Comparison of ENCODE assay signal across 13 cellular contexts in genomic region chr21:36866419-36866818, GRCh38.
A peak's percentile ranks its signal among the peaks of the same experiment; 100 is the strongest.
DNase-seq lines count a peak whose midpoint lies in the region; ATAC-seq and TF ChIP-seq lines count a peak whose summit lies in the region.
"Had no signal": no experiment of that assay in that cellular context is flagged by ENCODE, and none has a peak within 500 bp of the region (broad histone marks: within the 10 kb centered on the region; RNA-seq: fewer than 3 reads in every experiment).

No MANE protein-coding gene starts in this region.

- no peak overlapping the region for H4K8ac ChIP-seq in H9 (replicated peaks; ENCODE audit: insufficient read length, low read depth, low read length)

- no peak overlapping the region for H3K18ac ChIP-seq in H9 (ENCODE audit: insufficient read length, low read depth, low read length)

- H4K20me1 ChIP-seq in BLaER1 treated with 17β-estradiol and CSF1 and Interleukin-3, amounts not matched to agents 10 nM and 100 nM, result no peaks in the 10 kb centered on the region
- H4K20me1 ChIP-seq in H9 (ENCODE audit: control insufficient read depth, insufficient read depth, insufficient read length), result no peaks in the 10 kb centered on the region
- peaks cover 12% of the 10 kb centered on the region; the same call in 1 of the 2 replicates for H4K20me1 ChIP-seq in Karpas-422 (ENCODE audit: insufficient read depth, low read depth, low read length)
- H4K20me1 ChIP-seq in GM23338 (replicated peaks; ENCODE audit: insufficient read depth), result no peaks in the 10 kb centered on the region

- no peaks in the 10 kb centered on the region for H3K79me1 ChIP-seq in H9 (ENCODE audit: insufficient read depth, low read depth, low read length, poor library complexity, severe bottlenecking)

- peaks cover 0 to 11% (median 4%) of the 10 kb centered on the region in 11 experiments; a peak in 7 of 22 replicates for H3K9me3 ChIP-seq in BLaER1 treated with 17β-estradiol and CSF1 and Interleukin-3, amounts not matched to agents 10 nM and 100 nM (replicated peaks in 1 of 11)
- H3K9me3 ChIP-seq in H9 (ENCODE audit: control insufficient read depth, low read depth, low read length) (no peaks in the 10 kb centered on the region), Karpas-422 (ENCODE audit: low read length) (no peaks in the 10 kb centered on the region)
- H3K9me3 ChIP-seq: HAP-1 had no signal

- H3K79me2 ChIP-seq in H9 (ENCODE audit: insufficient read depth, low read length), result no peaks in the 10 kb centered on the region
- no peaks in the 10 kb centered on the region for H3K79me2 ChIP-seq in Karpas-422 (ENCODE audit: low read length)
- H3K79me2 ChIP-seq in GM23338 (replicated peaks; ENCODE audit: insufficient read depth), result no peaks in the 10 kb centered on the region

- no peak overlapping the region for H2BK15ac ChIP-seq in H9 (ENCODE audit: low read depth, low read length)

- no peak for ATAC-seq in GM23338

- no peak overlapping the region for H3K14ac ChIP-seq in H9 (ENCODE audit: insufficient read depth, low read length)

- H2AFZ ChIP-seq in H9 (ENCODE audit: low read length) (no peak overlapping the region), Karpas-422 (ENCODE audit: low read length) (no peak overlapping the region), GM23338 (no peak overlapping the region)

- no peak overlapping the region for H2BK20ac ChIP-seq in H9 (ENCODE audit: low read depth, low read length, poor library complexity, severe bottlenecking)

- no peak overlapping the region for H2AK5ac ChIP-seq in H9 (ENCODE audit: insufficient read length, low read length)

- H3K4me3 Mint-ChIP-seq in H9 (no peak overlapping the region), GM23338 (no peak overlapping the region)
- H3K4me3 Mint-ChIP-seq: CD4-positive, alpha-beta T cell had no signal

- H4K91ac ChIP-seq in H9 (ENCODE audit: insufficient read length, low read depth, low read length), result no peak overlapping the region

- no peak overlapping the region for H2BK120ac ChIP-seq in H9 (ENCODE audit: low read depth, low read length, poor library complexity, severe bottlenecking)

- no peak overlapping the region for H3K56ac ChIP-seq in H9 (ENCODE audit: insufficient read length, low read depth, low read length)

- H3K4me1 Mint-ChIP-seq in H9 (peaks cover 2 to 7% of the 10 kb centered on the region in 2 experiments; a peak in 2 of 4 replicates), GM23338 (peaks cover 14% of the 10 kb centered on the region; the same call in 2 of the 3 replicates)

- DNase-seq in H9, result no peak
- no peak for DNase-seq in Karpas-422
- peak; percentile 44 for DNase-seq in left kidney (ENCODE audit: low read depth, low spot score)
- DNase-seq in GM23338 (ENCODE audit: low spot score), result no peak
- DNase-seq in C1 segment of cervical spinal cord (lab: John Stamatoyannopoulos, UW), result no peak
- no peak for DNase-seq in amygdala (lab: John Stamatoyannopoulos, UW)
- DNase-seq: Calu3; CD4-positive, alpha-beta T cell; DMS 273 treated with DMSO at 0.1 percent for 48 hours; GOT3; KG1 had no signal

- TF ChIP-seq CTCF in H9 (conservative IDR thresholded peaks at IDR 0.05), result no peak
- no peak for TF ChIP-seq CTCF in GM23338 (conservative IDR thresholded peaks at IDR 0.05; ENCODE audit: low read depth in 2 of 2)

- WGBS in H9 (ENCODE audit: extremely low coverage, insufficient read length, low lambda C conversion rate), result no CpG with 5 or more reads among the region's 5 CpGs

- H3K9me2 ChIP-seq in Karpas-422 (replicated peaks; ENCODE audit: insufficient read depth, low read length), result no peaks in the 10 kb centered on the region
- no peaks in the 10 kb centered on the region for H3K9me2 ChIP-seq in GM23338 (ENCODE audit: insufficient read depth)

- no peak overlapping the region for H2BK12ac ChIP-seq in H9 (ENCODE audit: insufficient read length, low read depth, low read length)

- H2BK5ac ChIP-seq in H9 (ENCODE audit: insufficient read length, low read length), result no peak overlapping the region

- H3K4me2 ChIP-seq in BLaER1 treated with 17β-estradiol and CSF1 and Interleukin-3, amounts not matched to agents 10 nM and 100 nM, result peak overlapping the region in 6 of 11 experiments; percentile 26 to 69 (median 54); a peak in 12 of 22 replicates
- H3K4me2 ChIP-seq in H9 (ENCODE audit: insufficient read depth, insufficient read length, low read length) (no peak overlapping the region), Karpas-422 (ENCODE audit: low read depth, low read length, poor library complexity, severe bottlenecking) (peak overlapping the region; percentile 31), GM23338 (no peak overlapping the region)

- no peak overlapping the region for H3K4me3 ChIP-seq in BLaER1 treated with 17β-estradiol and CSF1 and Interleukin-3, amounts not matched to agents 10 nM and 100 nM
- H3K4me3 ChIP-seq in Karpas-422 (ENCODE audit: low read length), result no peak overlapping the region
- no peak overlapping the region for H3K4me3 ChIP-seq in GM23338
- H3K4me3 ChIP-seq: HAP-1 had no signal

- no peaks in the 10 kb centered on the region for H3K23me2 ChIP-seq in H9 (ENCODE audit: insufficient read length, low read depth, low read length, poor library complexity, severe bottlenecking)

- H3K4me1 ChIP-seq in BLaER1 treated with 17β-estradiol and CSF1 and Interleukin-3, amounts not matched to agents 10 nM and 100 nM, result peaks cover 0 to 37% (median 19%) of the 10 kb centered on the region in 10 experiments; a peak in 14 of 20 replicates
- 0 out of 2 replicates have a peak, but pooled peaks cover 2% of the 10 kb centered on the region for H3K4me1 ChIP-seq in H9 (ENCODE audit: insufficient read depth, low read length)
- peaks cover 15% of the 10 kb centered on the region for H3K4me1 ChIP-seq in Karpas-422 (ENCODE audit: low read length)
- H3K4me1 ChIP-seq in GM23338 (ENCODE audit: insufficient read depth), result peaks cover 4% of the 10 kb centered on the region; the same call in 1 of the 2 replicates

- no peak overlapping the region for H3K27ac Mint-ChIP-seq in H9
- no peak overlapping the region for H3K27ac Mint-ChIP-seq in GM23338
- H3K27ac Mint-ChIP-seq: CD4-positive, alpha-beta T cell had no signal

- no peak overlapping the region for H3K27ac ChIP-seq in BLaER1 treated with 17β-estradiol and CSF1 and Interleukin-3, amounts not matched to agents 10 nM and 100 nM
- no peak overlapping the region for H3K27ac ChIP-seq in H9 (ENCODE audit: insufficient read length, low read depth, low read length)
- no peak overlapping the region for H3K27ac ChIP-seq in Karpas-422 (ENCODE audit: low read length)
- no peak overlapping the region for H3K27ac ChIP-seq in GM23338 (ENCODE audit: low read depth)

- H3K36me3 Mint-ChIP-seq in H9 (ENCODE audit: insufficient read depth in 1 of 3, low read depth in 3 of 3) (no peaks in the 10 kb centered on the region), GM23338 (ENCODE audit: low read depth) (no peaks in the 10 kb centered on the region)

- H3K27me3 ChIP-seq in BLaER1 treated with 17β-estradiol and CSF1 and Interleukin-3, amounts not matched to agents 10 nM and 100 nM, result no peaks in the 10 kb centered on the region
- H3K27me3 ChIP-seq in H9 (ENCODE audit: insufficient read depth, low read length), result no peaks in the 10 kb centered on the region
- H3K27me3 ChIP-seq in Karpas-422 (ENCODE audit: low read length), result no peaks in the 10 kb centered on the region
- H3K27me3 ChIP-seq in GM23338 (ENCODE audit: insufficient read depth), result no peaks in the 10 kb centered on the region

- H3K9me3 Mint-ChIP-seq in H9, result no peaks in the 10 kb centered on the region
- H3K9me3 Mint-ChIP-seq in GM23338, result no peaks in the 10 kb centered on the region
- H3K9me3 Mint-ChIP-seq: CD4-positive, alpha-beta T cell had no signal

- H3K36me3 ChIP-seq in BLaER1 treated with 17β-estradiol and CSF1 and Interleukin-3, amounts not matched to agents 10 nM and 100 nM, result peaks cover 0 to 16% (median 7%) of the 10 kb centered on the region in 11 experiments; a peak in 9 of 22 replicates
- H3K36me3 ChIP-seq in Karpas-422 (ENCODE audit: insufficient read depth, low read length) (no peaks in the 10 kb centered on the region), GM23338 (ENCODE audit: insufficient read depth) (no peaks in the 10 kb centered on the region)
- H3K36me3 ChIP-seq: HAP-1 had no signal

- no peak overlapping the region for H3K23ac ChIP-seq in H9 (ENCODE audit: insufficient read length, low read depth, low read length)

- H3K27me3 Mint-ChIP-seq in H9 (ENCODE audit: low read depth), result no peaks in the 10 kb centered on the region; the same call in 1 of the 2 replicates
- no peaks in the 10 kb centered on the region for H3K27me3 Mint-ChIP-seq in GM23338 (ENCODE audit: insufficient read depth, low read depth, poor library complexity)
- H3K27me3 Mint-ChIP-seq: CD4-positive, alpha-beta T cell had no signal

- H3F3A ChIP-seq in GM23338 (replicated peaks; ENCODE audit: low read depth), result no peaks in the 10 kb centered on the region

- H3K9ac ChIP-seq in BLaER1 treated with 17β-estradiol and CSF1 and Interleukin-3, amounts not matched to agents 10 nM and 100 nM, result no peak overlapping the region
- peak overlapping the region; percentile 5 for H3K9ac ChIP-seq in H9 (ENCODE audit: extremely low read depth, insufficient read length, low read length)
- H3K9ac ChIP-seq in Karpas-422 (ENCODE audit: low read length), result no peak overlapping the region

- no peak overlapping the region for H3K4ac ChIP-seq in H9 (ENCODE audit: low read depth, low read length)

- H4K5ac ChIP-seq in H9 (ENCODE audit: insufficient read length, low read depth, low read length), result no peak overlapping the region

- H3T11ph ChIP-seq in H9 (ENCODE audit: low read length), result no peak overlapping the region

TF ChIP-seq in GM23338, 12 proteins besides CTCF, POLR2A, EP300 and RAD21 (continues in another document):
- no peak for TF ChIP-seq EZH2 (IDR thresholded peaks at IDR 0.05; ENCODE audit: low read depth, unreplicated experiment)
- no peak for TF ChIP-seq ETS1 (IDR thresholded peaks at IDR 0.05)
- TF ChIP-seq NANOG (IDR thresholded peaks at IDR 0.05; ENCODE audit: borderline replicate concordance), result no peak
- TF ChIP-seq STAT1 (IDR thresholded peaks at IDR 0.05; ENCODE audit: unreplicated experiment), result no peak
- TF ChIP-seq ZNF114 (CRISPR knock-in tag; IDR thresholded peaks at IDR 0.05), result no peak
- no peak for TF ChIP-seq POLR2AphosphoS5 (IDR thresholded peaks at IDR 0.05; ENCODE audit: low read depth)
- no peak for TF ChIP-seq JUNB (IDR thresholded peaks at IDR 0.05; ENCODE audit: unreplicated experiment)

Comparison
In these comparisons a context has a peak if more than half of its experiments do, and no peak if none do; other contexts are left out.
1. H3K4me2 ChIP-seq: peak in BLaER1 treated with 17β-estradiol and CSF1 and Interleukin-3, amounts not matched to agents 10 nM and 100 nM (6 of 11) and Karpas-422 (single experiment); none in H9 (single experiment) and GM23338 (single experiment).